8 cellular contexts compared by ENCODE assay signal in the genomic region with DNA sequence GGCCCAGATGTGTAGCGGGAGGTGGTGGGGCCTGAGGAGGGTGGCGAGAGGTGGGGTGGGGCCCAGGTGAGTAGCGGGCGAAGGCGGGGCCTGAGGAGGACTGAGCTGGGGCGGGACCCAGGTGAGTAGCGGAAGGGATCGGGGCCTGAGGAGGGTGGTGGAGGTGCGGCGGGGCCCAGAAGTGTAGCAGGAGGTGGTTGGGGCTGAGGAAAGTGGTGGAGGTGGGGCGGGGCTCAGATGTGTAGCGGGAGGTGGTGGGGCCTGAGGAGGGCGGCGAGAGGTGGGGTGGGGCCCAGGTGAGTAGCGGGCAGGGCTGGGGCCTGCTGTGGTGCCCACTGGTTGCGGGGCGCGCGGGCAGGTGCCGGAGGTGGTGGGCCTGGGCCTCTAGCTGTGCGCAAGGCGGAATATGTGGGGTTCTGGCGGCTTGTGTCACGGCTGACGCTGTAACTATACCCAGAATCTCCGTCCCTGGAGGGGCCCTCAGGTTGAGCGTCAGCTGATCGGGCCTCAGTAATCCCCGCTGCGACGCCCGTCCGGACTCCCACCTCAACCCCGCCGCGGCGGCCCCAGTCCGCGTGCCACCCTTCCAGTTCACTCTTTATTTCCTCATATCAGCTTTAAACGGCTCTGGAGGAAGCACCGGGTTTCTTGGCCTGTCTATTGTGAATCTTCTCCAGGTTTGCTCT. TPM values are rescaled to one million over a fixed set of nuclear protein-coding genes. Genes with fewer than 3 reads are reported as not detected.
DNase-seq lines count a peak whose midpoint lies in the region; ATAC-seq lines count a peak whose summit lies in the region.

No MANE protein-coding gene starts in this region.

- H3K36me3 ChIP-seq in BLaER1, result peaks cover 46% of the 10 kb centered on the region
- peaks cover 29% of the 10 kb centered on the region for H3K36me3 ChIP-seq in HUES6 (ENCODE audit: control insufficient read depth, insufficient read depth, low read length)

- peak overlapping the region; percentile 84 for H3K4me3 ChIP-seq in BLaER1
- H3K4me3 ChIP-seq in HUES6 (ENCODE audit: low read depth, low read length), result peak overlapping the region; percentile 83

- H3K4me1 ChIP-seq in BLaER1 (peaks cover 30% of the 10 kb centered on the region), HUES6 (ENCODE audit: control insufficient read depth, insufficient read depth, low read length) (peaks cover 5% of the 10 kb centered on the region)

- H3K27ac ChIP-seq in BLaER1, result peak overlapping the region; percentile 74
- H3K27ac ChIP-seq in HUES6 (ENCODE audit: low read depth, low read length), result 0 out of 2 replicates have a peak overlapping the region, but pooled peaks have one; percentile 13

- H3K36me3 Mint-ChIP-seq in activated naive CD8-positive, alpha-beta T cell treated with anti-CD3 and anti-CD28 coated beads for 36 hours, result peaks cover 19% of the 10 kb centered on the region

- no peaks in the 10 kb centered on the region for H3K27me3 ChIP-seq in BLaER1
- H3K27me3 ChIP-seq in HUES6 (ENCODE audit: control insufficient read depth, insufficient read depth, low read length), result no peaks in the 10 kb centered on the region

- ATAC-seq in GM19043 (IDR thresholded peaks at IDR 0.05; ENCODE audit: low read depth, unreplicated experiment), result peak; percentile 14
- peak; percentile 2 for ATAC-seq in left ventricle myocardium superior

- peak overlapping the region; percentile 93 for H3K4me2 ChIP-seq in BLaER1

- peaks cover 29% of the 10 kb centered on the region for H4K20me1 ChIP-seq in BLaER1

- H3K27ac Mint-ChIP-seq in activated naive CD8-positive, alpha-beta T cell treated with anti-CD3 and anti-CD28 coated beads for 36 hours, result peak overlapping the region; percentile 96

- peak overlapping the region; percentile 98 for H3K4me3 Mint-ChIP-seq in activated naive CD8-positive, alpha-beta T cell treated with anti-CD3 and anti-CD28 coated beads for 36 hours

- H3K9me3 Mint-ChIP-seq in activated naive CD8-positive, alpha-beta T cell treated with anti-CD3 and anti-CD28 coated beads for 36 hours, result no peaks in the 10 kb centered on the region

- peak overlapping the region; percentile 88 for H3K9ac ChIP-seq in BLaER1
- peak overlapping the region; percentile 62 for H3K9ac ChIP-seq in HUES6 (ENCODE audit: low read length)

- intact Hi-C loops in left ventricle myocardium superior (cut with micrococcal nuclease), result no loop called here

- no peaks in the 10 kb centered on the region for H3K27me3 Mint-ChIP-seq in activated naive CD8-positive, alpha-beta T cell treated with anti-CD3 and anti-CD28 coated beads for 36 hours

- DNase-seq in activated naive CD8-positive, alpha-beta T cell treated with anti-CD3 and anti-CD28 coated beads for 36 hours, result no peak
- no peak for DNase-seq in left ventricle myocardium superior
- peak; percentile 57 for DNase-seq in retina
- DNase-seq in HK-2 (ENCODE audit: unreplicated experiment), result no peak
- DNase-seq in DMS153 (lab: John Stamatoyannopoulos, UW), result no peak

- peaks cover 32% of the 10 kb centered on the region for H3K4me1 Mint-ChIP-seq in activated naive CD8-positive, alpha-beta T cell treated with anti-CD3 and anti-CD28 coated beads for 36 hours

- H3K9me3 ChIP-seq in BLaER1 (no peaks in the 10 kb centered on the region), HUES6 (ENCODE audit: control insufficient read depth, insufficient read depth, low read depth, low read length) (no peaks in the 10 kb centered on the region)

RNA-seq across cellular contexts. Expression of a gene that starts 0.9 kb away (rescaled TPM):
- 100 to 1,000 TPM; 159 to 165 TPM for total RNA-seq in activated naive CD8-positive, alpha-beta T cell treated with anti-CD3 and anti-CD28 coated beads for 36 hours
- total RNA-seq in left ventricle myocardium superior, result 58.2 TPM

RNA-seq across cellular contexts. Expression of a gene that starts 7.6 kb away (rescaled TPM):
- 1 to 10 TPM; 1.8 to 2.3 TPM for total RNA-seq in activated naive CD8-positive, alpha-beta T cell treated with anti-CD3 and anti-CD28 coated beads for 36 hours
- total RNA-seq in left ventricle myocardium superior, result 13.3 TPM

RNA-seq across cellular contexts. Expression of a gene that starts 27.5 kb away (rescaled TPM):
- 1 to 10 TPM in 1 of 2 experiments, under 1 TPM in 1; 0.99 to 1.0 TPM for total RNA-seq in activated naive CD8-positive, alpha-beta T cell treated with anti-CD3 and anti-CD28 coated beads for 36 hours
- total RNA-seq in left ventricle myocardium superior, result 3.2 TPM

RNA-seq across cellular contexts. Expression of a gene that starts 29.8 kb away (rescaled TPM):
- total RNA-seq in activated naive CD8-positive, alpha-beta T cell treated with anti-CD3 and anti-CD28 coated beads for 36 hours, result 10 to 100 TPM; 20.9 to 22.2 TPM
- 8.0 TPM for total RNA-seq in left ventricle myocardium superior

RNA-seq across cellular contexts. Expression of a gene that starts 46.1 kb away (rescaled TPM):
- under 1 TPM in 1 of 2 experiments, not detected in 1; 0.26 TPM for total RNA-seq in activated naive CD8-positive, alpha-beta T cell treated with anti-CD3 and anti-CD28 coated beads for 36 hours
- 0.62 TPM for total RNA-seq in left ventricle myocardium superior
